28 cellular contexts compared by ENCODE assay signal in the genomic region with DNA sequence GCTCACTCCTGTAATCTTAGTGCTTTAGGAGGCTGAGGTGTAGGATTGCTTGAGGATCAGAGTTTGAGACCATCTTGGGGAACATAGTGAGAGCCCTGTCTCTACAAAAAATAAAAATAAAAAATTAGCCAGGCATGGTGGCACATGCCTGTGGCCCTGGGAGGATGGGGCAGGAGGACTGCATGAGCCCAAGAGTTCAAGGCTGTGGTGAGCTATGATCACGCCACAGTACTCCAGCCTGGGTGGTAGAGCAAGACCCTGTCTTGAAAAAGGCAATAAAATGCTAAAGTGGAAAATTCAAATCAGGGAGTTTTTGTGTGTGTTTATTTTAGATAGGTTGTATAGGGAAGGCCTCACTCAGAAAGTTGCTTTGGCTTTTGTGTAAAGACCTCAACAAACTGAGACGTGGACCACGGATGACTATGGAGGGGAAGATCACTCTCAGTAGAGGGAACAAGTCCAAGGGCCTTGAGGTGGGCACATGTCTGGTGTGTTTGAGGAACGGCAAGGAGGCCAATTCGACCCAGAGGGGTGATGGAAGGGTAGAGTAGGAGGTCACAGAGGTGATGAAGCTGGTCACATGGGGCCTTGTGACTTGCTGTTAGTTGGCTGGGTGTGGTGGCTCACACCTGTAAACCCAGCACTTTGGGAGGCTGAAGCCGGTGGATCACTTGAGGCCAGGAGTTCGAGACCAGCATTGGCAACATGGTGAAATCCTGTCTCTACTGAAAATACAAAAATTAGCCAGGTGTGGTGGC. TPM values are rescaled to one million over a fixed set of nuclear protein-coding genes. Genes with fewer than 3 reads are reported as not detected.
DNase-seq lines count a peak whose midpoint lies in the region; ATAC-seq and TF ChIP-seq lines count a peak whose summit lies in the region.
"Had no signal": no experiment of that assay in that cellular context is flagged by ENCODE, and none has a peak within 500 bp of the region (broad histone marks: within the 10 kb centered on the region; RNA-seq: fewer than 3 reads in every experiment).

No MANE protein-coding gene starts in this region.

- H3K23ac ChIP-seq in H9 (ENCODE audit: insufficient read length, low read depth, low read length), result no peak overlapping the region

- H3K9me3 Mint-ChIP-seq in H9, result peaks cover 0 to 3% of the 10 kb centered on the region in 2 experiments; a peak in 2 of 5 replicates
- peaks cover 8% of the 10 kb centered on the region for H3K9me3 Mint-ChIP-seq in WTC11
- H3K9me3 Mint-ChIP-seq in osteocyte (ENCODE audit: unreplicated experiment), result no peaks in the 10 kb centered on the region
- no peaks in the 10 kb centered on the region for H3K9me3 Mint-ChIP-seq in CD8-positive, alpha-beta T cell
- H3K9me3 Mint-ChIP-seq: CD4-positive, alpha-beta memory T cell; T-helper 2 cell treated with Interferon-gamma antibody and Interleukin-4, amounts not matched to agents 5 μg/mL and 100 μg/mL, for 36 hours had no signal

- H3K27ac ChIP-seq in H9 (ENCODE audit: insufficient read length, low read depth, low read length), result no peak overlapping the region
- no peak overlapping the region for H3K27ac ChIP-seq in CD8-positive, alpha-beta T cell (ENCODE audit: low read depth, low read length)
- no peak overlapping the region for H3K27ac ChIP-seq in gastroesophageal sphincter
- H3K27ac ChIP-seq: coronary artery, GM23248, stomach, uterus had no signal

- H3K4me1 Mint-ChIP-seq in H9, result peaks cover 31 to 34% of the 10 kb centered on the region in 2 experiments
- H3K4me1 Mint-ChIP-seq in WTC11, result peaks cover 34% of the 10 kb centered on the region
- H3K4me1 Mint-ChIP-seq in osteocyte (ENCODE audit: unreplicated experiment), result peaks cover 26% of the 10 kb centered on the region
- H3K4me1 Mint-ChIP-seq in CD8-positive, alpha-beta T cell (ENCODE audit: low read depth), result peaks cover 9% of the 10 kb centered on the region

- H2AK5ac ChIP-seq in H9 (ENCODE audit: insufficient read length, low read length), result no peak overlapping the region

- TF ChIP-seq EP300 in gastroesophageal sphincter (IDR thresholded peaks at IDR 0.05), result no peak

- H3K4me1 ChIP-seq in H9 (ENCODE audit: insufficient read depth, low read length) (no peaks in the 10 kb centered on the region; the same call in 1 of the 2 replicates), gastroesophageal sphincter (peaks cover 0 to 23% (median 7%) of the 10 kb centered on the region in 3 donors)
- H3K4me1 ChIP-seq in CD8-positive, alpha-beta T cell (ENCODE audit: insufficient read depth, low read length), result peaks cover 6% of the 10 kb centered on the region
- H3K4me1 ChIP-seq: uterus had no signal

- H3T11ph ChIP-seq in H9 (ENCODE audit: low read length), result no peak overlapping the region

- H4K5ac ChIP-seq in H9 (ENCODE audit: insufficient read length, low read depth, low read length), result no peak overlapping the region

- no peak for TF ChIP-seq POLR2A in gastroesophageal sphincter (IDR thresholded peaks at IDR 0.05)

- H3K14ac ChIP-seq in H9 (ENCODE audit: insufficient read depth, low read length), result no peak overlapping the region

- H2BK20ac ChIP-seq in H9 (ENCODE audit: low read depth, low read length, poor library complexity, severe bottlenecking), result no peak overlapping the region

- no peak overlapping the region for H3K18ac ChIP-seq in H9 (ENCODE audit: insufficient read length, low read depth, low read length)

- H2BK120ac ChIP-seq in H9 (ENCODE audit: low read depth, low read length, poor library complexity, severe bottlenecking), result no peak overlapping the region

- intact Hi-C loops in CD8-positive, alpha-beta T cell (cut with DNase I, micrococcal nuclease), result no loop called here

- H2BK15ac ChIP-seq in H9 (ENCODE audit: low read depth, low read length), result no peak overlapping the region

- no peak for TF ChIP-seq CTCF in H9 (conservative IDR thresholded peaks at IDR 0.05)
- no peak for TF ChIP-seq CTCF in WTC11 (IDR thresholded peaks at IDR 0.05)
- TF ChIP-seq CTCF in osteocyte (IDR thresholded peaks at IDR 0.05), result no peak
- no peak for TF ChIP-seq CTCF in CD8-positive, alpha-beta T cell (IDR thresholded peaks at IDR 0.05)
- TF ChIP-seq CTCF in gastroesophageal sphincter (IDR thresholded peaks at IDR 0.05), result no peak

- CTCF ChIA-PET in WTC11 (lab: Charles Lee), result no interaction called here
- CTCF ChIA-PET in CD8-positive, alpha-beta T cell (lab: Charles Lee), result interaction anchor here (5.4 kb wide), 1 partner anchor 73 kb away, joined by 113 read pairs; no protein-coding TSS in a partner anchor

- H4K20me1 ChIP-seq in H9 (ENCODE audit: control insufficient read depth, insufficient read depth, insufficient read length), result no peaks in the 10 kb centered on the region

- no peak overlapping the region for H2BK12ac ChIP-seq in H9 (ENCODE audit: insufficient read length, low read depth, low read length)

- no peak overlapping the region for H3K9ac ChIP-seq in H9 (ENCODE audit: extremely low read depth, insufficient read length, low read length)
- H3K9ac ChIP-seq: GM23248 had no signal

- H3K79me2 ChIP-seq in H9 (ENCODE audit: insufficient read depth, low read length), result no peaks in the 10 kb centered on the region

- peaks cover 9% of the 10 kb centered on the region for H3K23me2 ChIP-seq in H9 (ENCODE audit: insufficient read length, low read depth, low read length, poor library complexity, severe bottlenecking)

- H2AFZ ChIP-seq in H9 (ENCODE audit: low read length), result no peak overlapping the region
- H2AFZ ChIP-seq: GM23248 had no signal

- POLR2A ChIA-PET in WTC11 (lab: Charles Lee), result no interaction called here
- POLR2A ChIA-PET in CD8-positive, alpha-beta T cell (lab: Charles Lee), result no interaction called here

- H3K9me3 ChIP-seq in H9 (ENCODE audit: control insufficient read depth, low read depth, low read length) (no peaks in the 10 kb centered on the region), gastroesophageal sphincter (no peaks in the 10 kb centered on the region)
- H3K9me3 ChIP-seq in CD8-positive, alpha-beta T cell (ENCODE audit: low read length), result no peaks in the 10 kb centered on the region
- H3K9me3 ChIP-seq: stomach, uterus had no signal

- H3K36me3 ChIP-seq in CD8-positive, alpha-beta T cell (ENCODE audit: insufficient read depth, low read length), result no peaks in the 10 kb centered on the region
- H3K36me3 ChIP-seq in gastroesophageal sphincter, result no peaks in the 10 kb centered on the region
- H3K36me3 ChIP-seq: stomach, uterus had no signal

- no CpG with 5 or more reads among the region's 7 CpGs for WGBS in H9 (ENCODE audit: extremely low coverage, insufficient read length, low lambda C conversion rate)
- 93 to 95% methylated on average over 6 to 7 of the region's 7 CpGs for WGBS in gastroesophageal sphincter (ENCODE audit: low coverage in 1 of 2), 2 donors

- H2BK5ac ChIP-seq in H9 (ENCODE audit: insufficient read length, low read length), result no peak overlapping the region

- no peak overlapping the region; the same call in 1 of the 2 replicates for H3K4ac ChIP-seq in H9 (ENCODE audit: low read depth, low read length)

- H3K27ac Mint-ChIP-seq in H9, result peak overlapping the region in 2 of 3 experiments; percentile 47 to 76; a peak in 2 of 7 replicates
- H3K27ac Mint-ChIP-seq in WTC11, result peak overlapping the region; percentile 75
- no peak overlapping the region for H3K27ac Mint-ChIP-seq in osteocyte (ENCODE audit: unreplicated experiment)
- H3K27ac Mint-ChIP-seq in CD8-positive, alpha-beta T cell, result no peak overlapping the region
- H3K27ac Mint-ChIP-seq: T-helper 2 cell treated with Interferon-gamma antibody and Interleukin-4, amounts not matched to agents 5 μg/mL and 100 μg/mL, for 36 hours had no signal

- DNase-seq in activated CD8-positive, alpha-beta memory T cell treated with anti-CD3 and anti-CD28 coated beads, Interleukin-2, amount 50 U/mL, for 48 hours, result peak; percentile 40
- DNase-seq in activated CD8-positive, alpha-beta memory T cell treated with anti-CD3 and anti-CD28 coated beads, Interleukin-2, amount 50 U/mL, for 4 hours, result no peak
- DNase-seq in H9, result no peak
- DNase-seq in WTC11 (ENCODE audit: low spot score), result no peak
- DNase-seq in osteocyte (ENCODE audit: extremely low spot score, unreplicated experiment), result peak; percentile 40
- DNase-seq in CD8-positive, alpha-beta T cell, result no peak
- DNase-seq: activated gamma-delta T cell treated with Interleukin-2 at 50 U/mL for 16 hours; activated T-cell treated with anti-CD3 and anti-CD28 coated beads, Interleukin-2, amount 50 U/mL, for 48 hours; caudate nucleus; CD4-positive, alpha-beta memory T cell; DMS153; effector CD8-positive, alpha-beta T cell; glutamatergic neuron; GM23248; Kasumi-1; left colon; NCI-H1417 treated with DMSO at 0.1 percent for 48 hours; NCI-H2081; NCI-H2227 treated with DMSO at 0.1 percent for 48 hours; SHP77; stimulated activated CD8-positive, alpha-beta memory T cell treated with anti-CD3 and anti-CD28 coated beads, Interleukin-4, amount 100 ng/mL, for 48 hours; stomach; uterus had no signal

- no peak overlapping the region for H3K4me2 ChIP-seq in H9 (ENCODE audit: insufficient read depth, insufficient read length, low read length)

- no peak overlapping the region for H4K8ac ChIP-seq in H9 (replicated peaks; ENCODE audit: insufficient read length, low read depth, low read length)

- no peak overlapping the region for H4K91ac ChIP-seq in H9 (ENCODE audit: insufficient read length, low read depth, low read length)

- H3K79me1 ChIP-seq in H9 (ENCODE audit: insufficient read depth, low read depth, low read length, poor library complexity, severe bottlenecking), result no peaks in the 10 kb centered on the region

- H3K4me3 ChIP-seq in CD8-positive, alpha-beta T cell (ENCODE audit: low read depth, low read length), result no peak overlapping the region
- H3K4me3 ChIP-seq in gastroesophageal sphincter, result no peak overlapping the region
- H3K4me3 ChIP-seq: coronary artery, GM23248, stomach, uterus had no signal

- ATAC-seq in WTC11 (no peak), HG02870 (IDR thresholded peaks at IDR 0.05; ENCODE audit: unreplicated experiment) (no peak), gastroesophageal sphincter (no peak)
- no peak for ATAC-seq in CD8-positive, alpha-beta T cell
- ATAC-seq: left colon, sciatic nerve had no signal

- H3K27me3 ChIP-seq in H9 (ENCODE audit: insufficient read depth, low read length) (no peaks in the 10 kb centered on the region), gastroesophageal sphincter (no peaks in the 10 kb centered on the region)
- no peaks in the 10 kb centered on the region for H3K27me3 ChIP-seq in CD8-positive, alpha-beta T cell (ENCODE audit: insufficient read depth, low read length)
- H3K27me3 ChIP-seq: stomach, uterus had no signal

- H3K36me3 Mint-ChIP-seq in H9 (ENCODE audit: insufficient read depth in 1 of 3, low read depth in 3 of 3) (peaks cover 0 to 4% (median 1%) of the 10 kb centered on the region in 3 experiments; a peak in 3 of 7 replicates), WTC11 (peaks cover 3% of the 10 kb centered on the region), osteocyte (ENCODE audit: unreplicated experiment) (no peaks in the 10 kb centered on the region)
- H3K36me3 Mint-ChIP-seq in CD8-positive, alpha-beta T cell, result no peaks in the 10 kb centered on the region

- H3K56ac ChIP-seq in H9 (ENCODE audit: insufficient read length, low read depth, low read length), result no peak overlapping the region

- no peak overlapping the region for H3K4me3 Mint-ChIP-seq in H9
- H3K4me3 Mint-ChIP-seq in WTC11, result no peak overlapping the region
- H3K4me3 Mint-ChIP-seq in osteocyte (ENCODE audit: unreplicated experiment), result no peak overlapping the region
- no peak overlapping the region for H3K4me3 Mint-ChIP-seq in CD8-positive, alpha-beta T cell
- H3K4me3 Mint-ChIP-seq: T-helper 2 cell treated with Interferon-gamma antibody and Interleukin-4, amounts not matched to agents 5 μg/mL and 100 μg/mL, for 36 hours had no signal

- H3K27me3 Mint-ChIP-seq in H9 (ENCODE audit: low read depth) (no peaks in the 10 kb centered on the region; the same call in 1 of the 2 replicates), WTC11 (ENCODE audit: low read depth) (no peaks in the 10 kb centered on the region), osteocyte (ENCODE audit: unreplicated experiment) (no peaks in the 10 kb centered on the region)
- peaks cover 3% of the 10 kb centered on the region for H3K27me3 Mint-ChIP-seq in CD8-positive, alpha-beta T cell (ENCODE audit: low read depth)
- H3K27me3 Mint-ChIP-seq: CD4-positive, alpha-beta memory T cell had no signal

RNA-seq across cellular contexts. Expression of gene WEE1, which starts 35.7 kb away (rescaled TPM):
- total RNA-seq in H9 (2021) (136 and 142 TPM in 2 replicates), WTC11 (2021) (85.5 to 109 TPM (median 91.3 TPM) in 3 replicates), osteocyte (77.8 and 111 TPM in 2 replicates), gastroesophageal sphincter (10 to 100 TPM; 42.5 to 65.3 (median 51.3) TPM)
- 1 to 10 TPM; 3.9 to 5.3 TPM for total RNA-seq in CD8-positive, alpha-beta T cell

RNA-seq across cellular contexts. Expression of gene SWAP70, which starts 54.7 kb away (rescaled TPM):
- 34.4 and 35.8 TPM in 2 replicates for total RNA-seq in H9 (2021)
- total RNA-seq in WTC11 (2021), result 24.1 to 27.8 TPM (median 27.6 TPM) in 3 replicates
- total RNA-seq in osteocyte, result 37.4 and 39.7 TPM in 2 replicates
- 1 to 10 TPM; 4.2 to 4.6 TPM for total RNA-seq in CD8-positive, alpha-beta T cell
- total RNA-seq in gastroesophageal sphincter, result 10 to 100 TPM; 32.2 to 65.9 (median 45.0) TPM

Comparison
In these comparisons a context has a peak if more than half of its experiments do, and no peak if none do; other contexts are left out.
1. DNase-seq: peak in activated CD8-positive, alpha-beta memory T cell treated with anti-CD3 and anti-CD28 coated beads, Interleukin-2, amount 50 U/mL, for 48 hours (single experiment) and osteocyte (single experiment); none in activated CD8-positive, alpha-beta memory T cell treated with anti-CD3 and anti-CD28 coated beads, Interleukin-2, amount 50 U/mL, for 4 hours (single experiment), H9 (single experiment), WTC11 (single experiment) and CD8-positive, alpha-beta T cell (0 of 7).
2. H3K27ac Mint-ChIP-seq: peak in H9 (2 of 3) and WTC11 (single experiment); none in osteocyte (single experiment) and CD8-positive, alpha-beta T cell (single experiment).
3. RNA of gene WEE1, which starts 35.7 kb away (total RNA-seq): 136 to 142 TPM in H9, 77.8 to 111 TPM in osteocyte, 85.5 to 109 TPM in WTC11 and 42.5 to 65.3 TPM in gastroesophageal sphincter; 3.9 to 5.3 TPM in CD8-positive, alpha-beta T cell; every median in the first group is over 4 times any median in the second.